In the genomic region with DNA sequence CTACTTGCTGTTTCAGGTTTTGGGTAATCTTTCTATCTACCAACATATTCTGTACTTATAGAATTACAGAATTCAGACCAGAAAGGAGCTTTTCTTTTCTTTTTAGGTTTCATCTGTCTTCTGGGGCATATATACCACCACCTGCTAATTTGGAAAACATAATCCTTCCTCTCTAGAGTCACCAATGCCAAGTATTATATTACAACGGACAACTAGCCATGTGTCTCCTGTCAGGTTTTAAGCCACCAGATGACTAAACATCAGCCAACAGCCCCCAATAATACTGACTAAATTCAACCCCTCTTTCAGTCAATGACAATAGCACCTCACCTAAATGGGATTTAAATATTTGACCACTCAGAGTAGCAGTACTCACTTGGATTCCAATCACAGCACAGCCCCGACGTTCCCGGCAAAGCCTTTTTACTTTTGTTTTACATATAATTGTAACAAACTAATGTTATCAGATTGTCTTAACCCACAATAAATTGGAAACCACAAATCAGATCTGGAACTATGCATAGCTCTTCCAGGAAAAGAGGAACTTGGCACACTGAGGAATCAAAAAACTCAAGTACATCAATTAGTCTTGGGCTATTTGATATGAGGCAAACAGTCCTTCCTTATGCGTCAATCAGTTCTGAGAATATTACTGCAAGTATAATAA, we compare ENCODE assay signal across 1 cellular context.
TF ChIP-seq lines count a peak whose summit lies in the region.

No MANE protein-coding gene starts in this region.

TF ChIP-seq in GM12878, 131 proteins besides CTCF, POLR2A, EP300 and RAD21:
- TF ChIP-seq FOS (IDR thresholded peaks at IDR 0.05; ENCODE audit: borderline replicate concordance, extremely low read depth, insufficient read length) (no peak), BMI1 (IDR thresholded peaks at IDR 0.05; ENCODE audit: borderline replicate concordance) (no peak), RCOR1 (conservative IDR thresholded peaks at IDR 0.05; ENCODE audit: low read depth, low read length) (no peak)
- TF ChIP-seq, protein P1, sequence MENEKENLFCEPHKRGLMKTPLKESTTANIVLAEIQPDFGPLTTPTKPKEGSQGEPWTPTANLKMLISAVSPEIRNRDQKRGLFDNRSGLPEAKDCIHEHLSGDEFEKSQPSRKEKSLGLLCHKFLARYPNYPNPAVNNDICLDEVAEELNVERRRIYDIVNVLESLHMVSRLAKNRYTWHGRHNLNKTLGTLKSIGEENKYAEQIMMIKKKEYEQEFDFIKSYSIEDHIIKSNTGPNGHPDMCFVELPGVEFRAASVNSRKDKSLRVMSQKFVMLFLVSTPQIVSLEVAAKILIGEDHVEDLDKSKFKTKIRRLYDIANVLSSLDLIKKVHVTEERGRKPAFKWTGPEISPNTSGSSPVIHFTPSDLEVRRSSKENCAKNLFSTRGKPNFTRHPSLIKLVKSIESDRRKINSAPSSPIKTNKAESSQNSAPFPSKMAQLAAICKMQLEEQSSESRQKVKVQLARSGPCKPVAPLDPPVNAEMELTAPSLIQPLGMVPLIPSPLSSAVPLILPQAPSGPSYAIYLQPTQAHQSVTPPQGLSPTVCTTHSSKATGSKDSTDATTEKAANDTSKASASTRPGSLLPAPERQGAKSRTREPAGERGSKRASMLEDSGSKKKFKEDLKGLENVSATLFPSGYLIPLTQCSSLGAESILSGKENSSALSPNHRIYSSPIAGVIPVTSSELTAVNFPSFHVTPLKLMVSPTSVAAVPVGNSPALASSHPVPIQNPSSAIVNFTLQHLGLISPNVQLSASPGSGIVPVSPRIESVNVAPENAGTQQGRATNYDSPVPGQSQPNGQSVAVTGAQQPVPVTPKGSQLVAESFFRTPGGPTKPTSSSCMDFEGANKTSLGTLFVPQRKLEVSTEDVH (IDR thresholded peaks at IDR 0.05; ENCODE audit: low read depth, partially characterized antibody), result no peak
